In the genomic region with DNA sequence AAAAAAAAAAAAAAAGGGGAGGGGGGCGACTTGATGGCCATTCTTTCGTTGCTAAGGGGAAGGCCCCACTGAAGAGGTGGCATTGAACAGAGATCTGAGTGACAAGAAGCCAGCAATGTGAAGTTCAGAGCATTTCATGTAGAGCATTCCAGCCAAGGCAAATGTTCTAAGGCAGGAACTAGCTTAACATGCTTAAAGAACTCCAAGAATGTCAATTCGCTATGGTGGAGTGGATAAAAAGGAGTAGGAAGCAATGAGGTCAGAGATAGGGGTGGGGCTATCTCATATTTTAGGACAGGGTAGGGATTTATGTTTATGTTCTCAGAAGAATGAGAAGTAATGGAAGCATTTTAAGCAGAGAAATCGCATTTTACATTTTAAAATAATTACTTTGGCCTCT, we compare ENCODE assay signal across 24 cellular contexts.
"Had no signal": no experiment of that assay in that cellular context is flagged by ENCODE, and none has a peak within 500 bp of the region (broad histone marks: within the 10 kb centered on the region; RNA-seq: fewer than 3 reads in every experiment).

No MANE protein-coding gene starts in this region.

- H3K9me3 Mint-ChIP-seq: activated naive CD4-positive, alpha-beta T cell treated with anti-CD3 and anti-CD28 coated beads, Interleukin-2, amount 50 U/mL, for 24 hours; neural progenitor cell had no signal

- ATAC-seq: activated CD4-positive, CD25-positive, alpha-beta regulatory T cell treated with anti-CD3 and anti-CD28 coated beads, Interleukin-2, amount 50 U/mL, for 24 hours; activated CD8-positive, alpha-beta T cell treated with anti-CD3 and anti-CD28 coated beads, Interleukin-2, amount 10 ng/mL, durations not matched to agents 7 days and 5 days; sciatic nerve; stimulated activated memory B cell treated with anti-CD40 and anti-IgM and Interleukin-4, amounts not matched to agents 10 μg/mL and 1 μg/mL and 100 μg/mL, for 72 hours had no signal

- H3K9me3 ChIP-seq: adrenal gland, suprapubic skin, transverse colon, vagina had no signal

- H3K4me1 Mint-ChIP-seq: activated naive CD4-positive, alpha-beta T cell treated with anti-CD3 and anti-CD28 coated beads, Interleukin-2, amount 50 U/mL, for 24 hours; memory B cell; naive B cell; neural progenitor cell; stimulated activated memory B cell treated with anti-CD40 and anti-IgM and Interleukin-4, amounts not matched to agents 10 μg/mL and 1 μg/mL and 100 μg/mL, for 72 hours had no signal

- H3K27me3 ChIP-seq: adrenal gland, neural progenitor cell, stomach, suprapubic skin, transverse colon, vagina had no signal

- H3K36me3 Mint-ChIP-seq: activated naive CD4-positive, alpha-beta T cell treated with anti-CD3 and anti-CD28 coated beads, Interleukin-2, amount 50 U/mL, for 24 hours; naive B cell; neural progenitor cell; stimulated activated memory B cell treated with anti-CD40 and anti-IgM and Interleukin-4, amounts not matched to agents 10 μg/mL and 1 μg/mL and 100 μg/mL, for 72 hours had no signal

- H3K27ac ChIP-seq: adrenal gland, neural progenitor cell, stomach, suprapubic skin, transverse colon, vagina had no signal

- H3K4me3 ChIP-seq: adrenal gland, neural progenitor cell, smooth muscle cell, stomach, suprapubic skin, transverse colon, vagina had no signal

- H3K36me3 ChIP-seq: adrenal gland, neural progenitor cell, stomach, suprapubic skin, transverse colon, vagina had no signal

- DNase-seq: activated CD4-positive, alpha-beta T cell treated with anti-CD3 and anti-CD28 coated beads, Interleukin-2, amount 50 U/mL, for 1 hour; activated CD8-positive, alpha-beta T cell treated with anti-CD3 and anti-CD28 coated beads, Interleukin-2, amount 10 ng/mL, durations not matched to agents 7 days and 5 days; activated gamma-delta T cell treated with Interleukin-2 at 50 U/mL for 16 hours; activated T-cell treated with anti-CD3 and anti-CD28 coated beads, Interleukin-2, amount 50 U/mL, for 1 hour; adrenal gland; central memory CD4-positive, alpha-beta T cell; dermis blood vessel endothelial cell; effector CD8-positive, alpha-beta T cell; erythroblast; foreskin fibroblast; naive B cell; stimulated activated CD4-positive, alpha-beta T cell treated with anti-CD3 and anti-CD28 coated beads, Interleukin-15, amount 100 ng/mL, for 24 hours; stomach; T-helper 2 cell; transverse colon had no signal

- H3K27me3 Mint-ChIP-seq: naive B cell; stimulated activated memory B cell treated with anti-CD40 and anti-IgM and Interleukin-4, amounts not matched to agents 10 μg/mL and 1 μg/mL and 100 μg/mL, for 72 hours had no signal

- H3K27ac Mint-ChIP-seq: activated CD8-positive, alpha-beta T cell treated with anti-CD3 and anti-CD28 coated beads, Interleukin-2, amount 10 ng/mL, durations not matched to agents 7 days and 5 days; activated naive CD4-positive, alpha-beta T cell treated with anti-CD3 and anti-CD28 coated beads, Interleukin-2, amount 50 U/mL, for 24 hours; memory B cell; naive B cell; neural progenitor cell; stimulated activated memory B cell treated with anti-CD40 and anti-IgM and Interleukin-4, amounts not matched to agents 10 μg/mL and 1 μg/mL and 100 μg/mL, for 72 hours had no signal

- H3K4me1 ChIP-seq: adrenal gland, neural progenitor cell, stomach, suprapubic skin, transverse colon, vagina had no signal

- H3K4me3 Mint-ChIP-seq: activated CD8-positive, alpha-beta T cell treated with anti-CD3 and anti-CD28 coated beads, Interleukin-2, amount 10 ng/mL, durations not matched to agents 7 days and 5 days; activated naive CD4-positive, alpha-beta T cell treated with anti-CD3 and anti-CD28 coated beads, Interleukin-2, amount 50 U/mL, for 24 hours; memory B cell; naive B cell; neural progenitor cell; stimulated activated memory B cell treated with anti-CD40 and anti-IgM and Interleukin-4, amounts not matched to agents 10 μg/mL and 1 μg/mL and 100 μg/mL, for 72 hours had no signal
